ENCODE assay signal across 8 cellular contexts in the genomic region with DNA sequence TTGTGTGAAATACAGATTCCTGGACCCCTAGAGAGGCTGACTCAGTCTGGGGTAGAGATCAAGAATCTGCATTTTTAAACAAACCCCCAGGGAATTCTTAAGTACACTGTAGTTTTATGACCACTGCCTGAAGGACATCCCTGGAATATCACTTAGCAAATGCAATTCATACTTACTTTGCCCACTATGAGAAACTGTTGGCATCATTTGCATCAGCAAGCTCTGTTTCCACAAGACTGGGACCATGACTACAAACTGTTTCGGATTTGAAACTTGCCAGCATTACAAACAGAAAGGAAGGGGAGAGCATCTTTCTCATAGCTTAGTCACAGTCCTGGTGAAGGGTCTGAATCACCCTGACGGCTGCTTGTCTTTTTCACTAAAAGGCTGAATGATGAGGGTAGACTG.
A peak's percentile ranks its signal among the peaks of the same experiment; 100 is the strongest.
DNase-seq lines count a peak whose midpoint lies in the region; ATAC-seq lines count a peak whose summit lies in the region.

No MANE protein-coding gene starts in this region.

- ATAC-seq in GM18867 (IDR thresholded peaks at IDR 0.05; ENCODE audit: unreplicated experiment): peak; percentile 56
- no peak for ATAC-seq in GM19328 (IDR thresholded peaks at IDR 0.05; ENCODE audit: unreplicated experiment)
- no peak for ATAC-seq in HG03159 (IDR thresholded peaks at IDR 0.05; ENCODE audit: unreplicated experiment)

- DNase-seq in NCI-H69 (lab: John Stamatoyannopoulos, UW) (peak; percentile 73), dedifferentiated amniotic fluid mesenchymal stem cell (ENCODE audit: extremely low spot score) (peak; percentile 96), activated gamma-delta T cell (lab: John Stamatoyannopoulos, UW) (no peak), SKM-1 (lab: John Stamatoyannopoulos, UW; ENCODE audit: unreplicated experiment) (no peak)
- DNase-seq in stimulated activated CD4-positive, alpha-beta T cell treated with anti-CD3 and anti-CD28 coated beads, Interleukin-12 subunit alpha, Interleukin-12 subunit beta, amount 100 ng/mL, for 48 hours (ENCODE audit: low read depth in 2 of 3, low spot score in 1 of 3): peak in 2 of 3 donors; percentile 22 to 43

Comparison
In these comparisons a context has a peak if more than half of its experiments do, and no peak if none do; other contexts are left out.
1. DNase-seq: peak in NCI-H69 (single experiment), dedifferentiated amniotic fluid mesenchymal stem cell (single experiment) and stimulated activated CD4-positive, alpha-beta T cell treated with anti-CD3 and anti-CD28 coated beads, Interleukin-12 subunit alpha, Interleukin-12 subunit beta, amount 100 ng/mL, for 48 hours (2 of 3); none in activated gamma-delta T cell (single experiment) and SKM-1 (single experiment).